Comparison of ENCODE assay signal across 8 cellular contexts in genomic region chr5:167573274-167574127, GRCh38.
DNase-seq lines count a peak whose midpoint lies in the region; ATAC-seq lines count a peak whose summit lies in the region.

No MANE protein-coding gene starts in this region.

- DNase-seq in stimulated activated naive CD8-positive, alpha-beta T cell treated with anti-CD3 and anti-CD28 coated beads, Interleukin-15, amount 100 ng/mL, for 72 hours: no peak
- no peak for DNase-seq in stimulated activated naive CD8-positive, alpha-beta T cell treated with anti-CD3 and anti-CD28 coated beads, Interleukin-15, Interleukin-2, amounts not matched to agents 100 U/mL and 50 U/mL, for 24 hours
- peak; percentile 76 for DNase-seq in astrocyte of the hippocampus (ENCODE audit: low read depth, low spot score)
- DNase-seq in kidney tubule cell (ENCODE audit: low spot score): peak; percentile 33
- no peak for DNase-seq in cortex of kidney (lab: John Stamatoyannopoulos, UW)
- no peak for DNase-seq in stimulated activated naive CD4-positive, alpha-beta T cell (lab: John Stamatoyannopoulos, UW)

- ATAC-seq in stimulated activated naive CD8-positive, alpha-beta T cell treated with anti-CD3 and anti-CD28 coated beads, Interleukin-15, amount 100 ng/mL, for 72 hours: no peak
- no peak for ATAC-seq in stimulated activated naive CD8-positive, alpha-beta T cell treated with anti-CD3 and anti-CD28 coated beads, Interleukin-15, Interleukin-2, amounts not matched to agents 100 U/mL and 50 U/mL, for 24 hours
- ATAC-seq in GM21717 (IDR thresholded peaks at IDR 0.05; ENCODE audit: unreplicated experiment) (no peak), GM21619 (IDR thresholded peaks at IDR 0.05; ENCODE audit: unreplicated experiment) (no peak)

- H3K4me3 Mint-ChIP-seq in stimulated activated naive CD8-positive, alpha-beta T cell treated with anti-CD3 and anti-CD28 coated beads, Interleukin-15, amount 100 ng/mL, for 72 hours: peak overlapping the region; percentile 7 to 27

- peaks cover 46% of the 10 kb centered on the region for H3K27me3 Mint-ChIP-seq in stimulated activated naive CD8-positive, alpha-beta T cell treated with anti-CD3 and anti-CD28 coated beads, Interleukin-15, amount 100 ng/mL, for 72 hours

- peak overlapping the region in 1 of 2 donors; percentile 40 for H3K27ac Mint-ChIP-seq in stimulated activated naive CD8-positive, alpha-beta T cell treated with anti-CD3 and anti-CD28 coated beads, Interleukin-15, amount 100 ng/mL, for 72 hours

- peaks cover 7% of the 10 kb centered on the region for H3K4me1 Mint-ChIP-seq in stimulated activated naive CD8-positive, alpha-beta T cell treated with anti-CD3 and anti-CD28 coated beads, Interleukin-15, amount 100 ng/mL, for 72 hours

- peaks cover 0 to 14% of the 10 kb centered on the region in 2 donors for H3K9me3 Mint-ChIP-seq in stimulated activated naive CD8-positive, alpha-beta T cell treated with anti-CD3 and anti-CD28 coated beads, Interleukin-15, amount 100 ng/mL, for 72 hours

Comparison
In these comparisons a context has a peak if more than half of its experiments do, and no peak if none do; other contexts are left out.
1. DNase-seq: peak in astrocyte of the hippocampus (single experiment) and kidney tubule cell (single experiment); none in stimulated activated naive CD8-positive, alpha-beta T cell treated with anti-CD3 and anti-CD28 coated beads, Interleukin-15, amount 100 ng/mL, for 72 hours (0 of 2), stimulated activated naive CD8-positive, alpha-beta T cell treated with anti-CD3 and anti-CD28 coated beads, Interleukin-15, Interleukin-2, amounts not matched to agents 100 U/mL and 50 U/mL, for 24 hours (single experiment), cortex of kidney (single experiment) and stimulated activated naive CD4-positive, alpha-beta T cell (0 of 6).